In the genomic region with DNA sequence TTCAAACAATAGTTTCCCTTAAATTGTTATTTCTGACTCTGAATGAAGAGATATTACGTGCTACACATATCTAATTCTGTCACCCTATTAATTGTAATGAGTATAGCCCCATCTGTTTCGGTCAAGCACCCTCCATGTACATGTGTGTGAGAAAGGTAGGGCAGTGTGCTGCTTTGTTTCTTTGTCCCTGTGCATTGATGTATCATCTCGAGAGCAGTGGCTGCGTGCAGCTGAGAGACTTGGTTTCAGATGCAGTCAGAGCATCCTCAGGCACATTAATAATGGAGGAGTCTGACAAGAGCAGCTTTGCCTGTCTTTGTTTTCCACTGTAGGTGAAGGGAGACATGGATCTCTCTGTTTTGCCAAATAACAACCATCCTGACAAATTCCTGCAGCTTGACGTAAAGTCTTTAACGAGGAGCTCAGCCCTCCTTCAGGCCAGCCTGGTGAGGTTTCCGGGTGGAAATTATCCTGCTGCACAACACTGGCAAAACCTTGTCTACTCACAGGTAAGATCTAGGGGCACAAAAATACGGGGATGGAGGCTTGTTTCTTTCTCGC, we compare ENCODE assay signal across 1 cellular context.
TF ChIP-seq lines count a peak whose summit lies in the region.

A gene with protein sequence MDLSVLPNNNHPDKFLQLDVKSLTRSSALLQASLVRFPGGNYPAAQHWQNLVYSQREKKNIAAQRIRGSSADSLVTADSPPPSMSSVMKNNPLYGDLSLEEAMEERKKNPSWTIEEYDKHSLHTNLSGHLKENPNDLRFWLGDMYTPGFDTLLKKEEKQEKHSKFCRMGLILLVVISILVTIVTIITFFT (plus strand): TSS at position 248 of the 561 bp plus-strand sequence. CDS start 97 bp downstream, at position 345.

TF ChIP-seq in WTC11, 78 proteins besides CTCF, POLR2A, EP300 and RAD21 (continued from another document):
- TF ChIP-seq, protein P1, sequence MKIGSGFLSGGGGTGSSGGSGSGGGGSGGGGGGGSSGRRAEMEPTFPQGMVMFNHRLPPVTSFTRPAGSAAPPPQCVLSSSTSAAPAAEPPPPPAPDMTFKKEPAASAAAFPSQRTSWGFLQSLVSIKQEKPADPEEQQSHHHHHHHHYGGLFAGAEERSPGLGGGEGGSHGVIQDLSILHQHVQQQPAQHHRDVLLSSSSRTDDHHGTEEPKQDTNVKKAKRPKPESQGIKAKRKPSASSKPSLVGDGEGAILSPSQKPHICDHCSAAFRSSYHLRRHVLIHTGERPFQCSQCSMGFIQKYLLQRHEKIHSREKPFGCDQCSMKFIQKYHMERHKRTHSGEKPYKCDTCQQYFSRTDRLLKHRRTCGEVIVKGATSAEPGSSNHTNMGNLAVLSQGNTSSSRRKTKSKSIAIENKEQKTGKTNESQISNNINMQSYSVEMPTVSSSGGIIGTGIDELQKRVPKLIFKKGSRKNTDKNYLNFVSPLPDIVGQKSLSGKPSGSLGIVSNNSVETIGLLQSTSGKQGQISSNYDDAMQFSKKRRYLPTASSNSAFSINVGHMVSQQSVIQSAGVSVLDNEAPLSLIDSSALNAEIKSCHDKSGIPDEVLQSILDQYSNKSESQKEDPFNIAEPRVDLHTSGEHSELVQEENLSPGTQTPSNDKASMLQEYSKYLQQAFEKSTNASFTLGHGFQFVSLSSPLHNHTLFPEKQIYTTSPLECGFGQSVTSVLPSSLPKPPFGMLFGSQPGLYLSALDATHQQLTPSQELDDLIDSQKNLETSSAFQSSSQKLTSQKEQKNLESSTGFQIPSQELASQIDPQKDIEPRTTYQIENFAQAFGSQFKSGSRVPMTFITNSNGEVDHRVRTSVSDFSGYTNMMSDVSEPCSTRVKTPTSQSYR (CRISPR knock-in tag; IDR thresholded peaks at IDR 0.05), result no peak
TF ChIP-seq in WTC11: peak in this region for 0.
